ENCODE assay signal across 1 cellular context in genomic region chr1:110515896-110516295, GRCh38.
TF ChIP-seq lines count a peak whose summit lies in the region.

No MANE protein-coding gene starts in this region.

TF ChIP-seq in GM23338, 12 proteins besides CTCF, POLR2A, EP300 and RAD21 (continued from another document):
- TF ChIP-seq REST (IDR thresholded peaks at IDR 0.05; ENCODE audit: unreplicated experiment), result no peak
